ENCODE assay signal across 29 cellular contexts in the genomic region with DNA sequence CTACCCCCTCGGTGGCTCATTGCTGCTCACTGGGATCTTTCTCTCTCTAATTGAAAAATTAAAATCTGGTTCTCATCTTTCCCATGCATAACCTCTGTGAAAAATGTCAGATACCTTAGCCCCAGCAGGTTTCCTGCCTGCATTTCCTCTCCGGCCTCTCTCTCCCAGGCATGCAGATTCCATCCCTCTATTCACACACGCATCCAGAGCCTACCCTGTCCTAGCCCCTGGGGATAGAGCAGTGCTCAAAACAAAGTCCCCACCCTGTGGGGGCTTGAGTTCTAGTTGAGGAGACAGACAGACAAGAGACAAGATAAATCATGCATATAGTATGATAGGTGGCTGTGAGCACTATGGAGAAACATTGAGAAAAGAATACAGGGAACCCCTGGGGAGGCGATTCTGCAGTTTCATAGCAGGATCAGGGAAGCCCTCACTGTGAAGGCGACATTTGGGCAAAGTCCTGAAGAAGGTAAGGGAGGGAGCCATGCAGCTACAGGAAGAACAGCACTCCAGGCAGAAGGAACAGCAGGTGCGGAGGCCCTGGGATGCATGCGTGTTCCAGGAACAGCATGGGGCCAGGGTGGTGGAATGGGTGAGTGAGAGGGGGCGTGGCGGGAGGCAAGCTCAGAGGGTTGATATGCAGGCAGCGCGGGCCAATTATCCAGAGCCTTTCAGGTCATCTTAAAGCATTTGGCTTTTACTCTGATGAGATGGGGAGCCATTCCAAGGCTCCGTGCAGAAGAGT. TPM values are rescaled to one million over a fixed set of nuclear protein-coding genes. Genes with fewer than 3 reads are reported as not detected.
A peak's percentile ranks its signal among the peaks of the same experiment; 100 is the strongest.
DNase-seq lines count a peak whose midpoint lies in the region; ATAC-seq, FAIRE-seq and TF ChIP-seq lines count a peak whose summit lies in the region.
"Had no signal": no experiment of that assay in that cellular context is flagged by ENCODE, and none has a peak within 500 bp of the region (broad histone marks: within the 10 kb centered on the region; RNA-seq: fewer than 3 reads in every experiment).

No MANE protein-coding gene starts in this region.

- H3K4me3 ChIP-seq in CD4-positive, alpha-beta memory T cell (ENCODE audit: low read length in 2 of 2): no peak overlapping the region
- H3K4me3 ChIP-seq in NT2/D1 (ENCODE audit: insufficient read length, low read depth): no peak overlapping the region
- H3K4me3 ChIP-seq in kidney (ENCODE audit: low read length in 2 of 2): no peak overlapping the region
- H3K4me3 ChIP-seq: PC-9, right lobe of liver, SJCRH30, suprapubic skin, vagina had no signal

- DNase-seq in NCI-H82 (lab: John Stamatoyannopoulos, UW) (peak; percentile 23), NCI-H82 treated with DMSO at 0.1 percent for 48 hours (lab: John Stamatoyannopoulos, UW; ENCODE audit: unreplicated experiment) (no peak), NT2/D1 (ENCODE audit: low read depth, low spot score) (peak; percentile 61), kidney (peak; percentile 51), NCI-H2196 treated with DMSO at 0.1 percent for 48 hours (lab: John Stamatoyannopoulos, UW; ENCODE audit: unreplicated experiment) (no peak)
- no peak for DNase-seq in CD4-positive, alpha-beta memory T cell
- DNase-seq: activated CD4-positive, CD25-positive, alpha-beta regulatory T cell; activated gamma-delta T cell; amniotic stem cell; BE2C; dermis blood vessel endothelial cell; DMS 273 treated with DMSO at 0.1 percent for 48 hours; foreskin keratinocyte; hypothalamus; kidney glomerular epithelial cell; NCI-H1105; PC-9; SJCRH30 had no signal

- H3K4me1 Mint-ChIP-seq in CD4-positive, alpha-beta memory T cell: peaks cover 21 to 29% (median 21%) of the 10 kb centered on the region in 4 donors

- intact Hi-C loops in CD4-positive, alpha-beta memory T cell (cut with micrococcal nuclease): no loop called here
- intact Hi-C loops in kidney (cut with DNase I): no loop called here

- CTCF ChIA-PET in CD4-positive, alpha-beta memory T cell (lab: Charles Lee; ENCODE audit: partially characterized antibody): interaction anchor here (1.7 to 14.5 kb wide), 4 partner anchors 8 to 54 kb away, joined by 7 to 337 read pairs (median 14); no protein-coding TSS in a partner anchor

- peaks cover 7% of the 10 kb centered on the region for H3K27me3 ChIP-seq in CD4-positive, alpha-beta memory T cell (ENCODE audit: insufficient read depth, low read length)
- H3K27me3 ChIP-seq in NT2/D1 (ENCODE audit: insufficient read depth, insufficient read length): peaks cover 8% of the 10 kb centered on the region
- H3K27me3 ChIP-seq: BE2C, right lobe of liver, vagina had no signal

- peak overlapping the region in 7 of 8 donors; percentile 50 to 80 (median 74) for H3K4me3 Mint-ChIP-seq in CD4-positive, alpha-beta memory T cell
- H3K4me3 Mint-ChIP-seq: memory B cell had no signal

- ATAC-seq in HG03159 (IDR thresholded peaks at IDR 0.05; ENCODE audit: unreplicated experiment) (no peak), HG02588 (IDR thresholded peaks at IDR 0.05; ENCODE audit: unreplicated experiment) (no peak)
- ATAC-seq: foreskin keratinocyte, right lobe of liver had no signal

- no peak for FAIRE-seq in kidney (lab: Jason Lieb, UNC)
- FAIRE-seq: A204.1, G401.6 had no signal

- H3K36me3 Mint-ChIP-seq in CD4-positive, alpha-beta memory T cell: no peaks in the 10 kb centered on the region
- H3K36me3 Mint-ChIP-seq: memory B cell had no signal

- H3K27ac Mint-ChIP-seq in CD4-positive, alpha-beta memory T cell: peak overlapping the region; percentile 84 to 95 (median 93)
- H3K27ac Mint-ChIP-seq: memory B cell had no signal

- POLR2A ChIA-PET in CD4-positive, alpha-beta memory T cell (lab: Charles Lee; ENCODE audit: partially characterized antibody): interaction anchor here (0.9 to 2.1 kb wide), 3 partner anchors 45 to 50 kb away, joined by 3 to 18 read pairs (median 11); no protein-coding TSS in a partner anchor

- peak overlapping the region; percentile 1 for H3K9ac ChIP-seq in NT2/D1 (ENCODE audit: insufficient read length, low read depth)
- H3K9ac ChIP-seq in kidney (ENCODE audit: low read length in 2 of 2): peak overlapping the region in 1 of 2 donors; percentile 7
- H3K9ac ChIP-seq: parathyroid adenoma had no signal

- H3K27me3 Mint-ChIP-seq in CD4-positive, alpha-beta memory T cell: peaks cover 15 to 24% of the 10 kb centered on the region in 2 donors

- no peaks in the 10 kb centered on the region for H3K9me3 Mint-ChIP-seq in CD4-positive, alpha-beta memory T cell
- H3K9me3 Mint-ChIP-seq: memory B cell had no signal

- peaks cover 22% of the 10 kb centered on the region for H3K4me1 ChIP-seq in CD4-positive, alpha-beta memory T cell (ENCODE audit: insufficient read depth, low read length)
- peaks cover 46% of the 10 kb centered on the region for H3K4me1 ChIP-seq in NT2/D1 (ENCODE audit: insufficient read depth, insufficient read length)
- H3K4me1 ChIP-seq in kidney (ENCODE audit: control insufficient read depth in 1 of 2, insufficient read depth in 1 of 2, low read depth in 1 of 2, low read length in 2 of 2): peaks cover 0 to 7% of the 10 kb centered on the region in 2 donors
- H3K4me1 ChIP-seq: BE2C, foreskin keratinocyte, parathyroid adenoma, SJCRH30 had no signal

- no peak for TF ChIP-seq CTCF in kidney (IDR thresholded peaks at IDR 0.05; ENCODE audit: borderline replicate concordance, extremely low read depth, insufficient read depth)

- no peaks in the 10 kb centered on the region for H3K9me3 ChIP-seq in CD4-positive, alpha-beta memory T cell (ENCODE audit: control insufficient read depth in 1 of 2, low read length in 2 of 2)
- H3K9me3 ChIP-seq in NT2/D1 (ENCODE audit: insufficient read depth, low read length) (no peaks in the 10 kb centered on the region), kidney (ENCODE audit: control insufficient read depth in 1 of 2, low read length in 2 of 2) (no peaks in the 10 kb centered on the region)
- H3K9me3 ChIP-seq: BE2C, right lobe of liver, SJCRH30, suprapubic skin, vagina had no signal

- no peaks in the 10 kb centered on the region for H3K36me3 ChIP-seq in CD4-positive, alpha-beta memory T cell (ENCODE audit: insufficient read depth, low read length)
- H3K36me3 ChIP-seq in NT2/D1 (ENCODE audit: insufficient read depth, insufficient read length, low read length) (no peaks in the 10 kb centered on the region), kidney (ENCODE audit: control insufficient read depth in 1 of 2, insufficient read depth in 2 of 2, low read length in 2 of 2) (no peaks in the 10 kb centered on the region)
- H3K36me3 ChIP-seq: BE2C, right lobe of liver, SJCRH30, suprapubic skin, vagina had no signal

- H3K27ac ChIP-seq in CD4-positive, alpha-beta memory T cell (ENCODE audit: low read depth, low read length): no peak overlapping the region
- peak overlapping the region; percentile 17 to 57 for H3K27ac ChIP-seq in kidney (ENCODE audit: low read depth in 2 of 2, low read length in 2 of 2)
- H3K27ac ChIP-seq: epithelial cell of prostate, foreskin keratinocyte, parathyroid adenoma, PC-9, right lobe of liver, SJCRH30, suprapubic skin, vagina had no signal

RNA-seq across cellular contexts. Expression of gene BSND, which starts 3.5 kb away (rescaled TPM):
- total RNA-seq in CD4-positive, alpha-beta memory T cell: not detected
- not detected for polyA plus RNA-seq in CD4-positive, alpha-beta memory T cell
- total RNA-seq in kidney: 1.4 TPM
- 22.7 TPM for polyA plus RNA-seq in kidney (ENCODE audit: insufficient read depth, low read depth, low replicate concordance)
- total RNA-seq: dermis blood vessel endothelial cell, foreskin keratinocyte, LHCN-M2, right lobe of liver, SJCRH30, suprapubic skin, vagina had no signal
- polyA plus RNA-seq: foreskin keratinocyte had no signal

RNA-seq across cellular contexts. Expression of gene TMEM61, which starts 14.8 kb away (rescaled TPM):
- total RNA-seq in CD4-positive, alpha-beta memory T cell: not detected
- not detected for polyA plus RNA-seq in CD4-positive, alpha-beta memory T cell
- 7.0 TPM for total RNA-seq in kidney
- 42.7 TPM for polyA plus RNA-seq in kidney (ENCODE audit: insufficient read depth, low read depth, low replicate concordance)
- total RNA-seq: dermis blood vessel endothelial cell, LHCN-M2, SJCRH30 had no signal

RNA-seq across cellular contexts. Expression of gene PCSK9, which starts 44.2 kb away (rescaled TPM):
- total RNA-seq in CD4-positive, alpha-beta memory T cell: not detected
- polyA plus RNA-seq in CD4-positive, alpha-beta memory T cell: not detected
- 0.28 TPM for total RNA-seq in kidney
- polyA plus RNA-seq in kidney (ENCODE audit: insufficient read depth, low read depth, low replicate concordance): 0.13 TPM
- total RNA-seq: dermis blood vessel endothelial cell had no signal

Comparison
In these comparisons a context has a peak if more than half of its experiments do, and no peak if none do; other contexts are left out.
1. DNase-seq: peak in NCI-H82 (single experiment), NT2/D1 (single experiment) and kidney (single experiment); none in NCI-H82 treated with DMSO at 0.1 percent for 48 hours (single experiment), CD4-positive, alpha-beta memory T cell (0 of 5) and NCI-H2196 treated with DMSO at 0.1 percent for 48 hours (single experiment).